In genomic region chr2:71460595-71461303, GRCh38 we compare ENCODE assay signal across 8 cellular contexts. TPM values are rescaled to one million over a fixed set of nuclear protein-coding genes. Genes with fewer than 3 reads are reported as not detected.
DNase-seq lines count a peak whose midpoint lies in the region; ATAC-seq and TF ChIP-seq lines count a peak whose summit lies in the region.

No MANE protein-coding gene starts in this region.

- TF ChIP-seq CTCF in HEK293 (tag by site-specific recombination; IDR thresholded peaks at IDR 0.05), result 0 out of 2 replicates have a peak, but pooled peaks have one; percentile 11
- TF ChIP-seq CTCF in ascending aorta (IDR thresholded peaks at IDR 0.05), result peak; percentile 9 to 52 (median 44)

- H3K36me3 ChIP-seq in HEK293 (ENCODE audit: control insufficient read depth in 2 of 2, insufficient read depth in 1 of 2, low read length in 2 of 2) (no peaks in the 10 kb centered on the region), ascending aorta (no peaks in the 10 kb centered on the region)

- H3K27me3 ChIP-seq in ascending aorta, result no peaks in the 10 kb centered on the region

- in situ Hi-C loops in ACHN (cut with HindIII; ENCODE audit: low pct_ligation_motif_present, low pct_unique_long_range_greater_than_20kb, low sequenced_read_pairs), result no loop called here

- intact Hi-C loops in ascending aorta (cut with DNase I), result loop anchor here (1.0 kb wide), 1 partner anchor 50 kb away; no protein-coding TSS in a partner anchor

- ATAC-seq in activated CD4-positive, CD25-positive, alpha-beta regulatory T cell treated with anti-CD3 and anti-CD28 coated beads, Interleukin-2, amount 50 U/mL, for 24 hours, result no peak
- ATAC-seq in GM18861 (IDR thresholded peaks at IDR 0.05; ENCODE audit: unreplicated experiment), result no peak
- no peak for ATAC-seq in GM19452 (IDR thresholded peaks at IDR 0.05; ENCODE audit: unreplicated experiment)
- no peak for ATAC-seq in GM21529 (IDR thresholded peaks at IDR 0.05; ENCODE audit: unreplicated experiment)

- DNase-seq in ACHN (peak; percentile 64), ascending aorta (ENCODE audit: low spot score in 2 of 2) (peak in 1 of 2 donors; percentile 62), islet precursor cell (peak; percentile 55)

- POLR2A ChIA-PET in HEK293 (lab: Yijun Ruan, JAX), result interaction anchor here (0.6 kb wide), 1 partner anchor 14 kb away, joined by 3 read pairs; no protein-coding TSS in a partner anchor

- no peak overlapping the region for H3K4me3 ChIP-seq in HEK293 (ENCODE audit: low read depth, low read length)
- no peak overlapping the region for H3K4me3 ChIP-seq in ascending aorta

- no peaks in the 10 kb centered on the region for H3K9me3 ChIP-seq in HEK293 (ENCODE audit: control insufficient read depth, insufficient read depth, low read depth, low read length)
- no peaks in the 10 kb centered on the region for H3K9me3 ChIP-seq in ascending aorta

- CTCF ChIA-PET in HEK293 (lab: Yijun Ruan, JAX), result interaction anchor here (0.6 to 3.7 kb wide), 18 partner anchors 9 to 1362 kb away, joined by 3 to 32 read pairs (median 4); partner anchors contain the start of gene PAIP2B

- H3K4me1 ChIP-seq in HEK293 (ENCODE audit: control insufficient read depth, insufficient read depth, low read length) (no peaks in the 10 kb centered on the region), ascending aorta (peaks cover 0 to 8% of the 10 kb centered on the region in 2 donors)

- H3K27ac ChIP-seq in HEK293 (ENCODE audit: extremely low read depth, low read depth, low read length) (no peak overlapping the region), ascending aorta (no peak overlapping the region)

TF ChIP-seq in HEK293, 187 proteins besides CTCF, POLR2A, EP300 and RAD21:
- TF ChIP-seq ZNF654 (tag by site-specific recombination; IDR thresholded peaks at IDR 0.05; ENCODE audit: low read depth) (0 out of 2 replicates have a peak, but pooled peaks have one; percentile 28), PATZ1 (tag by site-specific recombination; IDR thresholded peaks at IDR 0.05) (no peak)
TF ChIP-seq in HEK293: peak in this region for 1.

RNA-seq across cellular contexts. Expression of gene DYSF, which starts 7.4 kb away (rescaled TPM):
- 58.3 TPM for total RNA-seq in ascending aorta
